23 cellular contexts compared by ENCODE assay signal in genomic region chr3:63656791-63657190, GRCh38. TPM values are rescaled to one million over a fixed set of nuclear protein-coding genes. Genes with fewer than 3 reads are reported as not detected.
DNase-seq lines count a peak whose midpoint lies in the region; ATAC-seq and TF ChIP-seq lines count a peak whose summit lies in the region.
"Had no signal": no experiment of that assay in that cellular context is flagged by ENCODE, and none has a peak within 500 bp of the region (broad histone marks: within the 10 kb centered on the region; RNA-seq: fewer than 3 reads in every experiment).

No MANE protein-coding gene starts in this region.

- intact Hi-C loops in left cardiac atrium (cut with DNase I): no loop called here

- H3K27ac ChIP-seq in ACC112 (ENCODE audit: low read depth, low read length) (peak overlapping the region; percentile 85), brain microvascular endothelial cell (no peak overlapping the region)
- H3K27ac ChIP-seq: esophagus muscularis mucosa, thoracic aorta had no signal

- H3K27me3 ChIP-seq in ACC112 (ENCODE audit: insufficient read depth, low read length) (no peaks in the 10 kb centered on the region), brain microvascular endothelial cell (replicated peaks) (no peaks in the 10 kb centered on the region)
- H3K27me3 ChIP-seq: esophagus muscularis mucosa had no signal

- no peaks in the 10 kb centered on the region for H3K79me2 ChIP-seq in ACC112 (ENCODE audit: control insufficient read depth, insufficient read depth, low read length, unreplicated experiment)

- ATAC-seq in left cardiac atrium: no peak
- ATAC-seq: activated CD8-positive, alpha-beta memory T cell treated with anti-CD3 and anti-CD28 coated beads, Interleukin-2, amount 10 ng/mL, durations not matched to agents 7 days and 5 days; HCT116; sciatic nerve; T-helper 17 cell had no signal

- DNase-seq in HT1080 (ENCODE audit: low read depth) (peak; percentile 62), brain microvascular endothelial cell (peak; percentile 81), kidney glomerular epithelial cell (lab: John Stamatoyannopoulos, UW) (peak; percentile 44), NCI-H1048 (lab: John Stamatoyannopoulos, UW) (no peak), left cardiac atrium (no peak), amygdala (lab: John Stamatoyannopoulos, UW) (no peak)
- DNase-seq in stimulated activated CD4-positive, alpha-beta T cell treated with anti-CD3 and anti-CD28 coated beads, Interleukin-2, amount 100 ng/mL, for 24 hours: no peak
- DNase-seq: 8988T; activated CD4-positive, CD25-positive, alpha-beta regulatory T cell treated with anti-CD3 and anti-CD28 coated beads, Interleukin-2, amount 50 U/mL, for 72 hours; activated CD8-positive, alpha-beta memory T cell treated with anti-CD3 and anti-CD28 coated beads, Interleukin-2, amount 10 ng/mL, durations not matched to agents 7 days and 5 days; activated gamma-delta T cell treated with Interleukin-2 at 50 U/mL for 16 hours; NCI-H1105; stimulated activated CD4-positive, alpha-beta T cell treated with anti-CD3 and anti-CD28 coated beads, Interleukin-4, amount 100 ng/mL, for 24 hours; T-helper 17 cell had no signal

- in situ Hi-C loops in brain microvascular endothelial cell (cut with HindIII; ENCODE audit: low pct_ligation_motif_present, low sequenced_read_pairs): no loop called here

- H3K36me3 ChIP-seq in ACC112 (ENCODE audit: insufficient read depth, low read length): no peaks in the 10 kb centered on the region
- no peaks in the 10 kb centered on the region for H3K36me3 ChIP-seq in brain microvascular endothelial cell (replicated peaks)
- H3K36me3 ChIP-seq: esophagus muscularis mucosa, thoracic aorta had no signal

- H3K4me1 ChIP-seq in ACC112 (ENCODE audit: control insufficient read depth, insufficient read depth, low read length, unreplicated experiment): peaks cover 30% of the 10 kb centered on the region
- H3K4me1 ChIP-seq: esophagus muscularis mucosa had no signal

- TF ChIP-seq CTCF in brain microvascular endothelial cell (IDR thresholded peaks at IDR 0.05; ENCODE audit: low read depth, low read length, missing control alignments): no peak

- H3K4me3 ChIP-seq in ACC112 (ENCODE audit: low read depth, low read length): peak overlapping the region; percentile 45; the same call in 1 of the 2 replicates
- H3K4me3 ChIP-seq in brain microvascular endothelial cell (ENCODE audit: low read depth, low read length): no peak overlapping the region
- H3K4me3 ChIP-seq: esophagus muscularis mucosa, thoracic aorta had no signal

- peak overlapping the region; percentile 78 for H2AFZ ChIP-seq in ACC112 (ENCODE audit: low read length, unreplicated experiment)

RNA-seq across cellular contexts. Expression of gene SNTN, which starts 4.3 kb away (rescaled TPM):
- total RNA-seq in HT1080 (2014; rRNA removed; shearing (Covaris generic)): not detected in 2 replicates
- polyA plus RNA-seq in HT1080 (2015; cell fraction: cytosol; rRNA removed): not detected in 2 replicates
- 0.12 TPM in 1 of 2 replicates, not detected in the other for polyA plus RNA-seq in HT1080 (2015; cell fraction: nucleus; rRNA removed)
- not detected for total RNA-seq in left cardiac atrium
- total RNA-seq: activated CD8-positive, alpha-beta memory T cell treated with anti-CD3 and anti-CD28 coated beads, Interleukin-2, amount 10 ng/mL, durations not matched to agents 7 days and 5 days; dermis microvascular lymphatic vessel endothelial cell; esophagus muscularis mucosa; lung microvascular endothelial cell; sciatic nerve; T-helper 17 cell; thoracic aorta had no signal
- polyA plus RNA-seq: IgD-negative memory B cell, neural cell had no signal

Comparison
In these comparisons a context has a peak if more than half of its experiments do, and no peak if none do; other contexts are left out.
1. DNase-seq: peak in HT1080 (single experiment), brain microvascular endothelial cell (single experiment) and kidney glomerular epithelial cell (single experiment); none in stimulated activated CD4-positive, alpha-beta T cell treated with anti-CD3 and anti-CD28 coated beads, Interleukin-2, amount 100 ng/mL, for 24 hours (0 of 2), NCI-H1048 (single experiment), left cardiac atrium (single experiment) and amygdala (0 of 56).